18 cellular contexts compared by ENCODE assay signal in the genomic region with DNA sequence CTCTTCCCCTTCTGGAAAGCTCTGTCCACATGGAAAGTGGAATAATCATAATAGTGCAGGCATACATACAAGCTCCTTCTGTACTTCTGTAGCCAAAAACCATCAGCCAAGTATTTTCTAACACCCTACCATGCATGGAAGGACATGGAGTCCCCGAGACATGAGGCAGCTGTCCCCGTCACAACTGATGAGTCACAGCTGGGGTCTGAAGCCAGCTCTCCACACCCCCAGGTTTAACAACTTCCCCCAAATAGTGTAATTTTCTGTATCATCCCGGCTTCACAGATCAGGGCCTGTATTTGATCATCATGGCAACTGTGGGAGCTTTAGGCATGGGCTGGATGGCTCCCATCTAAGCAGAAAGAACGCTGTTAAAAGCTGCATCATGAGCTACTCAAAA. TPM values are rescaled to one million over a fixed set of nuclear protein-coding genes. Genes with fewer than 3 reads are reported as not detected.
DNase-seq lines count a peak whose midpoint lies in the region; ATAC-seq and TF ChIP-seq lines count a peak whose summit lies in the region.
"Had no signal": no experiment of that assay in that cellular context is flagged by ENCODE, and none has a peak within 500 bp of the region (broad histone marks: within the 10 kb centered on the region; RNA-seq: fewer than 3 reads in every experiment).

No MANE protein-coding gene starts in this region.

- no peak overlapping the region for H2BK20ac ChIP-seq in H9 (ENCODE audit: low read depth, low read length, poor library complexity, severe bottlenecking)

- peaks cover 0 to 9% (median 0%) of the 10 kb centered on the region in 3 experiments; a peak in 5 of 7 replicates for H3K36me3 Mint-ChIP-seq in H9 (ENCODE audit: insufficient read depth in 1 of 3, low read depth in 3 of 3)
- no peaks in the 10 kb centered on the region for H3K36me3 Mint-ChIP-seq in T-helper 2 cell treated with Interferon-gamma antibody and Interleukin-4, amounts not matched to agents 5 μg/mL and 100 μg/mL, for 36 hours (ENCODE audit: low read depth)

- H3T11ph ChIP-seq in H9 (ENCODE audit: low read length) = no peak overlapping the region

- H3K23me2 ChIP-seq in H9 (ENCODE audit: insufficient read length, low read depth, low read length, poor library complexity, severe bottlenecking) = no peaks in the 10 kb centered on the region

- no peaks in the 10 kb centered on the region for H3K79me1 ChIP-seq in H9 (ENCODE audit: insufficient read depth, low read depth, low read length, poor library complexity, severe bottlenecking)

- TF ChIP-seq CTCF in H9 (conservative IDR thresholded peaks at IDR 0.05) = no peak

- H3K4ac ChIP-seq in H9 (ENCODE audit: low read depth, low read length) = no peak overlapping the region

- H2BK120ac ChIP-seq in H9 (ENCODE audit: low read depth, low read length, poor library complexity, severe bottlenecking) = no peak overlapping the region

- H3K36me3 ChIP-seq in adipocyte (ENCODE audit: control insufficient read depth, insufficient read depth, low read length, severe bottlenecking) = no peaks in the 10 kb centered on the region

- H3K14ac ChIP-seq in H9 (ENCODE audit: insufficient read depth, low read length) = no peak overlapping the region

- no peaks in the 10 kb centered on the region for H3K79me2 ChIP-seq in H9 (ENCODE audit: insufficient read depth, low read length)

- H4K91ac ChIP-seq in H9 (ENCODE audit: insufficient read length, low read depth, low read length) = no peak overlapping the region

- H3K9me3 ChIP-seq in H9 (ENCODE audit: control insufficient read depth, low read depth, low read length) = no peaks in the 10 kb centered on the region
- no peaks in the 10 kb centered on the region for H3K9me3 ChIP-seq in adipocyte (ENCODE audit: control insufficient read depth, low read length)
- H3K9me3 ChIP-seq in right cardiac atrium (ENCODE audit: control insufficient read depth, low read length) = no peaks in the 10 kb centered on the region

- no peak overlapping the region for H3K23ac ChIP-seq in H9 (ENCODE audit: insufficient read length, low read depth, low read length)

- H2AFZ ChIP-seq in H9 (ENCODE audit: low read length) = no peak overlapping the region

- no peak overlapping the region for H2BK12ac ChIP-seq in H9 (ENCODE audit: insufficient read length, low read depth, low read length)

- H3K9ac ChIP-seq in H9 (ENCODE audit: extremely low read depth, insufficient read length, low read length) (no peak overlapping the region), adipocyte (ENCODE audit: low read length) (no peak overlapping the region)
- H3K9ac ChIP-seq: KMS-11 had no signal

- no peaks in the 10 kb centered on the region for H4K20me1 ChIP-seq in H9 (ENCODE audit: control insufficient read depth, insufficient read depth, insufficient read length)

- no peak overlapping the region for H3K56ac ChIP-seq in H9 (ENCODE audit: insufficient read length, low read depth, low read length)

- H3K4me1 ChIP-seq in H9 (ENCODE audit: insufficient read depth, low read length) (peaks cover 4% of the 10 kb centered on the region; the same call in 1 of the 2 replicates), adipocyte (ENCODE audit: control insufficient read depth, insufficient read depth, low read length) (peaks cover 3% of the 10 kb centered on the region), right cardiac atrium (ENCODE audit: control insufficient read depth, insufficient read depth, low read length) (no peaks in the 10 kb centered on the region)

- ATAC-seq in right cardiac atrium = peak; percentile 68 to 79

- peaks cover 10% of the 10 kb centered on the region for H3K27me3 Mint-ChIP-seq in H9 (ENCODE audit: low read depth)
- no peaks in the 10 kb centered on the region for H3K27me3 Mint-ChIP-seq in T-helper 2 cell treated with Interferon-gamma antibody and Interleukin-4, amounts not matched to agents 5 μg/mL and 100 μg/mL, for 36 hours (ENCODE audit: low read depth)
- H3K27me3 Mint-ChIP-seq: activated CD4-positive, alpha-beta memory T cell treated with anti-CD3 and anti-CD28 coated beads, Interleukin-2, amount 10 ng/mL, durations not matched to agents 7 days and 5 days; activated T-cell treated with anti-CD3 and anti-CD28 coated beads, Interleukin-2, amount 50 U/mL, for 24 hours had no signal

- H3K18ac ChIP-seq in H9 (ENCODE audit: insufficient read length, low read depth, low read length) = no peak overlapping the region

- H3K4me1 Mint-ChIP-seq in H9 = peaks cover 24 to 37% of the 10 kb centered on the region in 2 experiments
- H3K4me1 Mint-ChIP-seq in T-helper 2 cell treated with Interferon-gamma antibody and Interleukin-4, amounts not matched to agents 5 μg/mL and 100 μg/mL, for 36 hours (ENCODE audit: low read depth) = no peaks in the 10 kb centered on the region
- H3K4me1 Mint-ChIP-seq: B cell had no signal

- no peak for DNase-seq in H9
- DNase-seq in adipocyte (ENCODE audit: low read depth) = peak; percentile 7
- DNase-seq in right cardiac atrium = peak in 2 of 3 donors; percentile 62 to 73
- DNase-seq in superior temporal gyrus (ENCODE audit: extremely low spot score) = peak; percentile 60
- no peak for DNase-seq in T-helper 2 cell treated with Interferon-gamma antibody and Interleukin-4, amounts not matched to agents 5 μg/mL and 100 μg/mL, for 36 hours (ENCODE audit: low spot score)
- no peak for DNase-seq in central memory CD4-positive, alpha-beta T cell
- DNase-seq in activated CD4-positive, CD25-positive, alpha-beta regulatory T cell (lab: John Stamatoyannopoulos, UW) = no peak
- DNase-seq: activated CD4-positive, alpha-beta memory T cell treated with anti-CD3 and anti-CD28 coated beads, Interleukin-2, amount 10 ng/mL, durations not matched to agents 7 days and 5 days; activated naive CD4-positive, alpha-beta T cell treated with anti-CD3 and anti-CD28 coated beads, Interleukin-2, amount 50 U/mL, for 16 hours; activated T-cell treated with anti-CD3 and anti-CD28 coated beads, Interleukin-2, amount 50 U/mL, for 24 hours; Calu3; NCI-H1694; NCI-H446; NK-92 treated with Interleukin-12 subunit alpha and Interleukin-12 subunit beta, amount 100 ng/mL, for 24 hours; stimulated activated CD4-positive, alpha-beta T cell treated with anti-CD3 and anti-CD28 coated beads, Interleukin-2, amount 100 ng/mL, for 48 hours had no signal

- WGBS in H9 (ENCODE audit: extremely low coverage, insufficient read length, low lambda C conversion rate) = no CpG with 5 or more reads among the region's 4 CpGs
- 43% methylated on average over 4 of the region's 4 CpGs for WGBS in right cardiac atrium

- H3K27me3 ChIP-seq in H9 (ENCODE audit: insufficient read depth, low read length) = no peaks in the 10 kb centered on the region
- no peaks in the 10 kb centered on the region for H3K27me3 ChIP-seq in adipocyte (replicated peaks; ENCODE audit: control insufficient read depth, insufficient read depth, low read length)
- no peaks in the 10 kb centered on the region for H3K27me3 ChIP-seq in right cardiac atrium (ENCODE audit: control insufficient read depth, insufficient read depth)

- no peaks in the 10 kb centered on the region; a peak in 1 of 5 replicates for H3K9me3 Mint-ChIP-seq in H9
- H3K9me3 Mint-ChIP-seq in T-helper 2 cell treated with Interferon-gamma antibody and Interleukin-4, amounts not matched to agents 5 μg/mL and 100 μg/mL, for 36 hours = no peaks in the 10 kb centered on the region
- H3K9me3 Mint-ChIP-seq: activated CD4-positive, alpha-beta memory T cell treated with anti-CD3 and anti-CD28 coated beads, Interleukin-2, amount 10 ng/mL, durations not matched to agents 7 days and 5 days; activated T-cell treated with anti-CD3 and anti-CD28 coated beads, Interleukin-2, amount 50 U/mL, for 24 hours had no signal

- no peak overlapping the region for H2AK5ac ChIP-seq in H9 (ENCODE audit: insufficient read length, low read length)

- H4K8ac ChIP-seq in H9 (replicated peaks; ENCODE audit: insufficient read length, low read depth, low read length) = no peak overlapping the region

- H2BK15ac ChIP-seq in H9 (ENCODE audit: low read depth, low read length) = 0 out of 2 replicates have a peak overlapping the region, but pooled peaks have one; percentile 19

- H3K27ac ChIP-seq in H9 (ENCODE audit: insufficient read length, low read depth, low read length) (no peak overlapping the region), right cardiac atrium (ENCODE audit: low read length) (no peak overlapping the region)
- H3K27ac ChIP-seq: KMS-11 had no signal

- H3K4me2 ChIP-seq in H9 (ENCODE audit: insufficient read depth, insufficient read length, low read length) = no peak overlapping the region
- H3K4me2 ChIP-seq: KMS-11 had no signal

- no peak overlapping the region for H3K4me3 Mint-ChIP-seq in H9
- H3K4me3 Mint-ChIP-seq in T-helper 2 cell treated with Interferon-gamma antibody and Interleukin-4, amounts not matched to agents 5 μg/mL and 100 μg/mL, for 36 hours = no peak overlapping the region
- H3K4me3 Mint-ChIP-seq: activated CD4-positive, alpha-beta memory T cell treated with anti-CD3 and anti-CD28 coated beads, Interleukin-2, amount 10 ng/mL, durations not matched to agents 7 days and 5 days; activated T-cell treated with anti-CD3 and anti-CD28 coated beads, Interleukin-2, amount 50 U/mL, for 24 hours; B cell had no signal

- H3K4me3 ChIP-seq in adipocyte (ENCODE audit: low read length) (no peak overlapping the region), right cardiac atrium (ENCODE audit: low read length) (no peak overlapping the region)

- no peak overlapping the region for H2BK5ac ChIP-seq in H9 (ENCODE audit: insufficient read length, low read length)

- intact Hi-C loops in right cardiac atrium (cut with DNase I) = no loop called here

- no peak overlapping the region for H4K5ac ChIP-seq in H9 (ENCODE audit: insufficient read length, low read depth, low read length)

- peak overlapping the region in 1 of 3 experiments; percentile 68; a peak in 2 of 7 replicates for H3K27ac Mint-ChIP-seq in H9
- no peak overlapping the region for H3K27ac Mint-ChIP-seq in T-helper 2 cell treated with Interferon-gamma antibody and Interleukin-4, amounts not matched to agents 5 μg/mL and 100 μg/mL, for 36 hours
- H3K27ac Mint-ChIP-seq: activated CD4-positive, alpha-beta memory T cell treated with anti-CD3 and anti-CD28 coated beads, Interleukin-2, amount 10 ng/mL, durations not matched to agents 7 days and 5 days; activated T-cell treated with anti-CD3 and anti-CD28 coated beads, Interleukin-2, amount 50 U/mL, for 24 hours; B cell had no signal

RNA-seq across cellular contexts. Expression of a gene that starts 16.6 kb away (rescaled TPM):
- total RNA-seq in H9 (2021) (1.4 and 2.0 TPM in 2 replicates), right cardiac atrium (under 1 TPM in 3 of 4 donors, not detected in 1; 0.08 to 0.09 (median 0.08) TPM)
- 0.02 TPM for polyA plus RNA-seq in right cardiac atrium
- total RNA-seq: Calu3, osteoblast had no signal

RNA-seq across cellular contexts. Expression of a gene that starts 34.1 kb away (rescaled TPM):
- 49.7 and 50.5 TPM in 2 replicates for total RNA-seq in H9 (2021)
- 10 to 100 TPM; 34.2 to 46.8 (median 42.9) TPM for total RNA-seq in right cardiac atrium
- polyA plus RNA-seq in right cardiac atrium = 36.8 TPM

RNA-seq across cellular contexts. Expression of a gene that starts 42.0 kb away (rescaled TPM):
- total RNA-seq in H9 (2021) (80.9 and 81.7 TPM in 2 replicates), right cardiac atrium (10 to 100 TPM; 22.3 to 28.7 (median 25.7) TPM)
- polyA plus RNA-seq in right cardiac atrium = 30.1 TPM

RNA-seq across cellular contexts. Expression of a gene that starts 51.9 kb away (rescaled TPM):
- total RNA-seq in H9 (2021) (91.6 and 93.9 TPM in 2 replicates), right cardiac atrium (10 to 100 TPM; 37.0 to 49.9 (median 41.2) TPM)
- polyA plus RNA-seq in right cardiac atrium = 22.0 TPM

Comparison
In these comparisons a context has a peak if more than half of its experiments do, and no peak if none do; other contexts are left out.
1. DNase-seq: peak in adipocyte (single experiment), right cardiac atrium (2 of 3) and superior temporal gyrus (single experiment); none in H9 (single experiment), T-helper 2 cell treated with Interferon-gamma antibody and Interleukin-4, amounts not matched to agents 5 μg/mL and 100 μg/mL, for 36 hours (single experiment), central memory CD4-positive, alpha-beta T cell (single experiment) and activated CD4-positive, CD25-positive, alpha-beta regulatory T cell (0 of 4).